In genomic region chr9:28341913-28342312, GRCh38 we compare ENCODE assay signal across 30 cellular contexts.
A peak's percentile ranks its signal among the peaks of the same experiment; 100 is the strongest.
DNase-seq lines count a peak whose midpoint lies in the region; ATAC-seq, FAIRE-seq and TF ChIP-seq lines count a peak whose summit lies in the region.
"Had no signal": no experiment of that assay in that cellular context is flagged by ENCODE, and none has a peak within 500 bp of the region (broad histone marks: within the 10 kb centered on the region; RNA-seq: fewer than 3 reads in every experiment).

No MANE protein-coding gene starts in this region.

- no peak for TF ChIP-seq POLR2A in HepG2 (IDR thresholded peaks at IDR 0.05; ENCODE audit: insufficient read depth in 1 of 2, low read depth in 2 of 2, low read length in 2 of 2)
- no peak for TF ChIP-seq POLR2A in right lobe of liver (IDR thresholded peaks at IDR 0.05)
- no peak for TF ChIP-seq POLR2A in A549 (IDR thresholded peaks at IDR 0.05; ENCODE audit: low read length)

- H3K36me3 ChIP-seq in HepG2 (replicated peaks in 1 of 2; ENCODE audit: control insufficient read depth in 1 of 2, insufficient read depth in 2 of 2, low read length in 2 of 2) = no peaks in the 10 kb centered on the region
- no peaks in the 10 kb centered on the region for H3K36me3 ChIP-seq in right lobe of liver
- H3K36me3 ChIP-seq: BE2C; BLaER1; BLaER1 treated with 17β-estradiol and CSF1 and Interleukin-3, amounts not matched to agents 10 nM and 100 nM had no signal

- TF ChIP-seq RAD21 in HepG2 (CRISPR knock-in tag; IDR thresholded peaks at IDR 0.05) = no peak
- TF ChIP-seq RAD21 in A549 (conservative IDR thresholded peaks at IDR 0.05 in 1 of 2, IDR thresholded peaks at IDR 0.05 in 1 of 2) = no peak

- no peaks in the 10 kb centered on the region for H3K27me3 ChIP-seq in HepG2 (ENCODE audit: control insufficient read depth in 1 of 2, insufficient read depth in 2 of 2, low read length in 2 of 2)
- H3K27me3 ChIP-seq in right lobe of liver = no peaks in the 10 kb centered on the region
- H3K27me3 ChIP-seq: BE2C; BLaER1; BLaER1 treated with 17β-estradiol and CSF1 and Interleukin-3, amounts not matched to agents 10 nM and 100 nM had no signal

- DNase-seq in HepG2 (ENCODE audit: low spot score) (no peak), right lobe of liver (no peak), A549 (ENCODE audit: low read depth in 1 of 2, low spot score in 1 of 2) (no peak), iPS-NIHi11 (ENCODE audit: low spot score) (no peak)
- DNase-seq: 8988T; ACHN; AML-193; BE2C; C1 segment of cervical spinal cord; Caco-2; Calu3; CD4-positive, alpha-beta memory T cell; CD4-positive, alpha-beta T cell; CD4-positive, CD25-positive, alpha-beta regulatory T cell; CD8-positive, alpha-beta memory T cell; CD8-positive, alpha-beta T cell; COR-L47; DMS 273 treated with DMSO at 0.1 percent for 48 hours; DMS153; DMS53; DMS79; DMS79 treated with DMSO at 0.1 percent for 48 hours; DND-41; EL had no signal

- no TSS peak for BruUV-seq in HepG2 (replicated peaks; lab: Mats Ljungman, UMichigan)

- CTCF ChIA-PET in HepG2 (lab: Yijun Ruan, JAX; ENCODE audit: low intra/inter-chr PET ratio, low total read pairs) (no interaction called here), A549 (lab: Yijun Ruan, JAX) (no interaction called here)

- POLR2A ChIA-PET in HepG2 (lab: Yijun Ruan, JAX) = no interaction called here
- POLR2A ChIA-PET in A549 (lab: Yijun Ruan, JAX) = no interaction called here

- 3% methylated on average over 4 of the region's 4 CpGs for WGBS in HepG2 (ENCODE audit: low lambda C conversion rate)
- 35% methylated on average over 4 of the region's 4 CpGs for WGBS in right lobe of liver (ENCODE audit: insufficient coverage, low coverage, low lambda C conversion rate, missing lambda C conversion rate)
- WGBS in A549 (ENCODE audit: missing lambda C conversion rate) = 8% methylated on average over 4 of the region's 4 CpGs

- intact Hi-C loops in HepG2 (cut with micrococcal nuclease; ENCODE audit: unreplicated experiment) (no loop called here), right lobe of liver (cut with DNase I) (no loop called here)

- H3K9me3 ChIP-seq in HepG2 (ENCODE audit: low read length) (peaks cover 5% of the 10 kb centered on the region; the same call in 1 of the 2 replicates), right lobe of liver (no peaks in the 10 kb centered on the region), A549 (no peaks in the 10 kb centered on the region)
- H3K9me3 ChIP-seq: BLaER1, Caco-2 had no signal

- no peak for TF ChIP-seq EP300 in HepG2 (IDR thresholded peaks at IDR 0.05; ENCODE audit: low read depth in 2 of 2, low read length in 2 of 2)
- TF ChIP-seq EP300 in HepG2 (CRISPR knock-in tag; IDR thresholded peaks at IDR 0.05; ENCODE audit: borderline replicate concordance) = no peak
- no peak for TF ChIP-seq EP300 in A549 (IDR thresholded peaks at IDR 0.05)

- FAIRE-seq in HepG2 (lab: Jason Lieb, UNC) (no peak), A549 (lab: Jason Lieb, UNC) (no peak)
- FAIRE-seq: A204.1, D721Med had no signal

- TF ChIP-seq CTCF in HepG2 (CRISPR knock-in tag; IDR thresholded peaks at IDR 0.05) (no peak), right lobe of liver (IDR thresholded peaks at IDR 0.05) (no peak), A549 (IDR thresholded peaks at IDR 0.05) (no peak)

- no peak overlapping the region for H2AFZ ChIP-seq in HepG2 (ENCODE audit: low read length)

- in situ Hi-C loops in HepG2 (cut with HindIII; ENCODE audit: extremely low pct_ligation_motif_present, low pct_unique_long_range_greater_than_20kb) = no loop called here

- no peak overlapping the region for H3K4me3 ChIP-seq in HepG2 (replicated peaks in 1 of 3; ENCODE audit: insufficient read depth in 1 of 3, low read depth in 2 of 3, low read length in 3 of 3)
- H3K4me3 ChIP-seq in right lobe of liver = no peak overlapping the region
- no peak overlapping the region for H3K4me3 ChIP-seq in A549
- H3K4me3 ChIP-seq: BLaER1; BLaER1 treated with 17β-estradiol and CSF1 and Interleukin-3, amounts not matched to agents 10 nM and 100 nM had no signal

- no peak overlapping the region for H3K9ac ChIP-seq in HepG2 (ENCODE audit: insufficient read depth, low read depth, low read length)
- H3K9ac ChIP-seq: BLaER1; BLaER1 treated with 17β-estradiol and CSF1 and Interleukin-3, amounts not matched to agents 10 nM and 100 nM had no signal

- H3K27ac ChIP-seq in HepG2 (ENCODE audit: extremely low read length, insufficient read depth, low read length) (no peak overlapping the region), right lobe of liver (no peak overlapping the region), A549 (no peak overlapping the region)
- H3K27ac ChIP-seq: 22Rv1; BLaER1; BLaER1 treated with 17β-estradiol and CSF1 and Interleukin-3, amounts not matched to agents 10 nM and 100 nM; C4-2B had no signal

- no peaks in the 10 kb centered on the region for H4K20me1 ChIP-seq in HepG2 (ENCODE audit: insufficient read depth, low read length)
- H4K20me1 ChIP-seq: BLaER1; BLaER1 treated with 17β-estradiol and CSF1 and Interleukin-3, amounts not matched to agents 10 nM and 100 nM had no signal

- H3K4me2 ChIP-seq in HepG2 (ENCODE audit: low read depth, low read length) (no peak overlapping the region), A549 (no peak overlapping the region)
- H3K4me2 ChIP-seq: BLaER1; BLaER1 treated with 17β-estradiol and CSF1 and Interleukin-3, amounts not matched to agents 10 nM and 100 nM had no signal

- ATAC-seq in HepG2 (no peak), right lobe of liver (no peak), A549 (no peak)
- ATAC-seq: CD8-positive, alpha-beta T cell had no signal

- H3K4me1 ChIP-seq in HepG2 (ENCODE audit: insufficient read depth, low read length) (no peaks in the 10 kb centered on the region), right lobe of liver (no peaks in the 10 kb centered on the region), A549 (no peaks in the 10 kb centered on the region)
- H3K4me1 ChIP-seq: BE2C; BLaER1; BLaER1 treated with 17β-estradiol and CSF1 and Interleukin-3, amounts not matched to agents 10 nM and 100 nM; Caco-2 had no signal

- no peaks in the 10 kb centered on the region for H3K79me2 ChIP-seq in HepG2 (ENCODE audit: insufficient read depth, low read length)

TF ChIP-seq in HepG2, 621 proteins besides CTCF, POLR2A, EP300 and RAD21:
- peak; percentile 53 to 62 for TF ChIP-seq MAFK (conservative IDR thresholded peaks at IDR 0.05 in 1 of 2, IDR thresholded peaks at IDR 0.05 in 1 of 2; ENCODE audit: low read length in 2 of 2)
- 0 out of 2 replicates have a peak, but pooled peaks have one; percentile 13 for TF ChIP-seq MAFF (IDR thresholded peaks at IDR 0.05; ENCODE audit: low read depth, low read length)
- TF ChIP-seq ZNF280B (CRISPR knock-in tag; IDR thresholded peaks at IDR 0.05; ENCODE audit: borderline replicate concordance) = no peak
TF ChIP-seq in HepG2: peak in this region for 2.

TF ChIP-seq in A549, 52 proteins besides CTCF, POLR2A, EP300 and RAD21:
- TF ChIP-seq MAFK (IDR thresholded peaks at IDR 0.05; ENCODE audit: partially characterized antibody) (peak; percentile 54), BHLHE40 (IDR thresholded peaks at IDR 0.05; ENCODE audit: low read depth, low read length) (no peak), ATOH8 (CRISPR knock-in tag; IDR thresholded peaks at IDR 0.05; ENCODE audit: low read depth) (no peak)
TF ChIP-seq in A549: peak in this region for 1.

Comparison
In these comparisons a context has a peak if more than half of its experiments do, and no peak if none do; other contexts are left out.
1. Of the 38 proteins assayed by ChIP-seq in both HepG2 and A549: peak only in HepG2: none; only in A549: none; in both: MAFK; in neither: 37.